24 cellular contexts compared by ENCODE assay signal in genomic region chr9:93860694-93861658, GRCh38.
DNase-seq lines count a peak whose midpoint lies in the region; ATAC-seq and TF ChIP-seq lines count a peak whose summit lies in the region.
"Had no signal": no experiment of that assay in that cellular context is flagged by ENCODE, and none has a peak within 500 bp of the region (broad histone marks: within the 10 kb centered on the region; RNA-seq: fewer than 3 reads in every experiment).

No MANE protein-coding gene starts in this region.

- H2BK120ac ChIP-seq in IMR-90 (ENCODE audit: low read depth, low read length) = no peak overlapping the region

- TF ChIP-seq CTCF in IMR-90 (conservative IDR thresholded peaks at IDR 0.05; ENCODE audit: low read depth, low read length) = no peak
- no peak for TF ChIP-seq CTCF in esophagus muscularis mucosa (IDR thresholded peaks at IDR 0.05)
- TF ChIP-seq CTCF in nephron progenitor cell (IDR thresholded peaks at IDR 0.05) = no peak
- TF ChIP-seq CTCF in spleen (IDR thresholded peaks at IDR 0.05 in 8 of 11, conservative IDR thresholded peaks at IDR 0.05 in 3 of 11) = no peak

- TF ChIP-seq RAD21 in IMR-90 (IDR thresholded peaks at IDR 0.05; ENCODE audit: low read length) = no peak

- no peaks in the 10 kb centered on the region for H3K79me1 ChIP-seq in IMR-90 (ENCODE audit: low read depth in 1 of 2, low read length in 2 of 2)

- dilution Hi-C loops in IMR-90 (cut with HindIII; ENCODE audit: low sequenced_read_pairs, unreplicated experiment) = no loop called here

- peak overlapping the region; percentile 22; the same call in 1 of the 2 replicates for H3K9ac ChIP-seq in ES-I3 (ENCODE audit: low read depth, low read length)
- no peak overlapping the region for H3K9ac ChIP-seq in IMR-90 (ENCODE audit: low read depth, low read length)
- H3K9ac ChIP-seq: BLaER1 had no signal

- POLR2A ChIA-PET in IMR-90 (lab: Charles Lee; ENCODE audit: unreplicated experiment) = no interaction called here

- H4K91ac ChIP-seq in IMR-90 (ENCODE audit: insufficient read depth, low read depth, low read length) = no peak overlapping the region

- no peak overlapping the region for H3K14ac ChIP-seq in IMR-90 (replicated peaks; ENCODE audit: low read depth, low read length)

- no peak overlapping the region for H2AK9ac ChIP-seq in IMR-90 (replicated peaks; ENCODE audit: low read depth, low read length, poor library complexity)

- 31% methylated on average over 7 of the region's 50 CpGs; no CpG with 5 or more reads in 1 of the 2 experiments for WGBS in IMR-90 (ENCODE audit: extremely low coverage in 2 of 2, insufficient read length in 1 of 2), 2 experiments
- WGBS in esophagus muscularis mucosa = 39% methylated on average over 19 of the region's 50 CpGs
- 12 to 43% (median 23%) methylated on average over 25 to 50 of the region's 50 CpGs for WGBS in spleen, 5 donors

- intact Hi-C loops in IMR-90 (cut with micrococcal nuclease) (no loop called here), esophagus muscularis mucosa (cut with DNase I) (no loop called here), spleen (cut with DNase I; ENCODE audit: low total_unique reads) (no loop called here)

- H2BK20ac ChIP-seq in IMR-90 (ENCODE audit: low read depth, low read length) = no peak overlapping the region

- no peak overlapping the region for H3K56ac ChIP-seq in IMR-90 (ENCODE audit: extremely low read depth, insufficient read depth, low read length)

- BruUV-seq in IMR-90 (replicated peaks; lab: Mats Ljungman, UMichigan) = no TSS peak

- H3K9me3 ChIP-seq in ES-I3 (ENCODE audit: control insufficient read depth, insufficient read depth, low read length) = no peaks in the 10 kb centered on the region
- H3K9me3 ChIP-seq in IMR-90 (ENCODE audit: control insufficient read depth, insufficient read depth, low read length) = no peaks in the 10 kb centered on the region
- no peaks in the 10 kb centered on the region for H3K9me3 ChIP-seq in esophagus muscularis mucosa
- no peaks in the 10 kb centered on the region for H3K9me3 ChIP-seq in spleen
- H3K9me3 ChIP-seq: BLaER1, colonic mucosa, gastroesophageal sphincter, neutrophil, suprapubic skin had no signal

- CTCF ChIA-PET in IMR-90 (lab: Yijun Ruan, JAX) = interaction anchor here (0.5 kb wide), 1 partner anchor 472 kb away, joined by 3 read pairs; no protein-coding TSS in a partner anchor

- H3K4me3 ChIP-seq in IMR-90 (ENCODE audit: insufficient read depth, low read depth, low read length) = no peak overlapping the region
- no peak overlapping the region for H3K4me3 ChIP-seq in esophagus muscularis mucosa
- H3K4me3 ChIP-seq in spleen = no peak overlapping the region
- H3K4me3 ChIP-seq: BLaER1, colonic mucosa, gastroesophageal sphincter, suprapubic skin had no signal

- H2BK5ac ChIP-seq in IMR-90 (ENCODE audit: low read depth, low read length, poor library complexity, severe bottlenecking) = no peak overlapping the region

- H3K4me1 Mint-ChIP-seq in nephron progenitor cell = peaks cover 42% of the 10 kb centered on the region
- H3K4me1 Mint-ChIP-seq: activated naive CD4-positive, alpha-beta T cell treated with anti-CD3 and anti-CD28 coated beads, Interleukin-2, amount 50 U/mL, for 24 hours had no signal

- H3K27me3 ChIP-seq in IMR-90 (ENCODE audit: control insufficient read depth, insufficient read depth, low read length) (peaks cover 4% of the 10 kb centered on the region; the same call in 1 of the 2 replicates), esophagus muscularis mucosa (peaks cover 0 to 61% (median 7%) of the 10 kb centered on the region in 4 donors), spleen (replicated peaks in 1 of 7) (peaks cover 0 to 88% (median 24%) of the 10 kb centered on the region in 7 donors)
- H3K27me3 ChIP-seq: BLaER1 had no signal

- H3K36me3 ChIP-seq in ES-I3 (ENCODE audit: insufficient read depth, low read length) (no peaks in the 10 kb centered on the region), IMR-90 (ENCODE audit: control insufficient read depth, insufficient read depth, low read length) (no peaks in the 10 kb centered on the region), esophagus muscularis mucosa (no peaks in the 10 kb centered on the region), spleen (no peaks in the 10 kb centered on the region)
- H3K36me3 ChIP-seq: BLaER1, colonic mucosa, gastroesophageal sphincter, neutrophil, suprapubic skin had no signal

- no peaks in the 10 kb centered on the region for H3K9me3 Mint-ChIP-seq in nephron progenitor cell
- H3K9me3 Mint-ChIP-seq: activated naive CD4-positive, alpha-beta T cell treated with anti-CD3 and anti-CD28 coated beads, Interleukin-2, amount 50 U/mL, for 24 hours; activated T-helper 1 cell treated with anti-CD3 and anti-CD28 coated beads, Interleukin-12 subunit alpha, Interleukin-12 subunit beta, Interleukin-2, Interleukin-4 antibody, amounts not matched to agents 30 ng/mL and 10 ng/mL and 1 ng/mL, durations not matched to agents 14 hours and 24 hours and 36 hours had no signal

- H3K36me3 Mint-ChIP-seq in nephron progenitor cell (ENCODE audit: low read depth) = no peaks in the 10 kb centered on the region
- H3K36me3 Mint-ChIP-seq: activated naive CD4-positive, alpha-beta T cell treated with anti-CD3 and anti-CD28 coated beads, Interleukin-2, amount 50 U/mL, for 24 hours had no signal

- no peak overlapping the region for H3K27ac ChIP-seq in IMR-90 (ENCODE audit: insufficient read depth, low read length)
- no peak overlapping the region for H3K27ac ChIP-seq in esophagus muscularis mucosa (replicated peaks in 1 of 4)
- H3K27ac ChIP-seq in spleen = no peak overlapping the region
- H3K27ac ChIP-seq: BLaER1, colonic mucosa, gastroesophageal sphincter, neutrophil, suprapubic skin had no signal

- no peaks in the 10 kb centered on the region for H3K9me1 ChIP-seq in IMR-90 (ENCODE audit: insufficient read depth, low read length)

- in situ Hi-C loops in IMR-90 (cut with MboI; ENCODE audit: low sequenced_read_pairs) = loop anchor here (25.0 kb wide), 1 partner anchor 376 kb away; no protein-coding TSS in a partner anchor

- no peak overlapping the region for H3K27ac Mint-ChIP-seq in nephron progenitor cell
- H3K27ac Mint-ChIP-seq: activated naive CD4-positive, alpha-beta T cell treated with anti-CD3 and anti-CD28 coated beads, Interleukin-2, amount 50 U/mL, for 24 hours; activated T-helper 1 cell treated with anti-CD3 and anti-CD28 coated beads, Interleukin-12 subunit alpha, Interleukin-12 subunit beta, Interleukin-2, Interleukin-4 antibody, amounts not matched to agents 30 ng/mL and 10 ng/mL and 1 ng/mL, durations not matched to agents 14 hours and 24 hours and 36 hours had no signal

- H2BK15ac ChIP-seq in IMR-90 (ENCODE audit: low read depth, low read length) = no peak overlapping the region

- H4K5ac ChIP-seq in IMR-90 (ENCODE audit: low read depth, low read length) = no peak overlapping the region

- no peak for DNase-seq in IMR-90
- peak; percentile 80 for DNase-seq in esophagus muscularis mucosa (ENCODE audit: extremely low spot score)
- peak; percentile 24 for DNase-seq in nephron progenitor cell
- no peak for DNase-seq in GDM1 (lab: John Stamatoyannopoulos, UW)
- no peak for DNase-seq in NK-92 treated with Interleukin-12 subunit alpha and Interleukin-12 subunit beta, amount 100 ng/mL, for 24 hours (lab: John Stamatoyannopoulos, UW)
- no peak for DNase-seq in spleen
- DNase-seq: ACHN; activated CD4-positive, alpha-beta T cell treated with anti-CD3 and anti-CD28 coated beads, Interleukin-2, amount 50 U/mL, for 1 hour; colonic mucosa; DMS79; hippocampal formation; NCI-H1417 treated with DMSO at 0.1 percent for 48 hours; NCI-H510A; small intestine; stimulated activated CD4-positive, alpha-beta T cell treated with anti-CD3 and anti-CD28 coated beads, Interleukin-2, amount 100 ng/mL, for 24 hours; T-helper 2 cell had no signal

- peaks cover 3% of the 10 kb centered on the region; the same call in 1 of the 2 replicates for H3K4me1 ChIP-seq in ES-I3 (ENCODE audit: insufficient read depth, low read length)
- no peaks in the 10 kb centered on the region for H3K4me1 ChIP-seq in IMR-90 (ENCODE audit: control insufficient read depth, insufficient read depth, low read length)
- peaks cover 0 to 7% (median 3%) of the 10 kb centered on the region in 4 donors for H3K4me1 ChIP-seq in esophagus muscularis mucosa
- no peaks in the 10 kb centered on the region for H3K4me1 ChIP-seq in spleen
- H3K4me1 ChIP-seq: BLaER1, colonic mucosa, suprapubic skin had no signal

- TF ChIP-seq EP300 in esophagus muscularis mucosa (IDR thresholded peaks at IDR 0.05) = no peak

- TF ChIP-seq POLR2A in IMR-90 (IDR thresholded peaks at IDR 0.05; ENCODE audit: low read depth, low read length) (no peak), esophagus muscularis mucosa (IDR thresholded peaks at IDR 0.05; ENCODE audit: low read depth) (no peak), spleen (IDR thresholded peaks at IDR 0.05) (no peak)

- no peak overlapping the region for H3K4ac ChIP-seq in IMR-90 (ENCODE audit: low read depth, low read length)

- no peak overlapping the region for H4K8ac ChIP-seq in IMR-90 (ENCODE audit: low read depth in 2 of 2, low read length in 2 of 2)

- H2AFZ ChIP-seq in IMR-90 (replicated peaks; ENCODE audit: low read length, poor library complexity) = peak overlapping the region; percentile 43

- no peak overlapping the region for H3K4me2 ChIP-seq in IMR-90 (ENCODE audit: low read depth, low read length)
- H3K4me2 ChIP-seq: BLaER1 had no signal

- H2AK5ac ChIP-seq in IMR-90 (ENCODE audit: low read depth, low read length) = no peak overlapping the region

- no peak overlapping the region for H3K4me3 Mint-ChIP-seq in nephron progenitor cell
- H3K4me3 Mint-ChIP-seq: activated naive CD4-positive, alpha-beta T cell treated with anti-CD3 and anti-CD28 coated beads, Interleukin-2, amount 50 U/mL, for 24 hours; activated T-helper 1 cell treated with anti-CD3 and anti-CD28 coated beads, Interleukin-12 subunit alpha, Interleukin-12 subunit beta, Interleukin-2, Interleukin-4 antibody, amounts not matched to agents 30 ng/mL and 10 ng/mL and 1 ng/mL, durations not matched to agents 14 hours and 24 hours and 36 hours had no signal

- H3K23ac ChIP-seq in IMR-90 (ENCODE audit: low read depth, low read length) = no peak overlapping the region

- no peak overlapping the region for H3K18ac ChIP-seq in IMR-90 (ENCODE audit: low read depth, low read length)

- peaks cover 30% of the 10 kb centered on the region for H3K27me3 Mint-ChIP-seq in nephron progenitor cell (ENCODE audit: low read depth, poor library complexity)

- no peaks in the 10 kb centered on the region for H4K20me1 ChIP-seq in IMR-90 (ENCODE audit: insufficient read depth, low read length)
- H4K20me1 ChIP-seq: BLaER1 had no signal

- ATAC-seq in IMR-90 (ENCODE audit: low read depth) (no peak), GM21526 (IDR thresholded peaks at IDR 0.05; ENCODE audit: low FRiP score, unreplicated experiment) (no peak)
- ATAC-seq: gastroesophageal sphincter had no signal

TF ChIP-seq in IMR-90, 13 proteins besides CTCF, POLR2A, EP300 and RAD21 (continues in another document):
- TF ChIP-seq SMC3 (IDR thresholded peaks at IDR 0.05; ENCODE audit: low read depth, low read length) (no peak), MAFK (IDR thresholded peaks at IDR 0.05; ENCODE audit: low read depth, low read length) (no peak), RCOR1 (IDR thresholded peaks at IDR 0.05; ENCODE audit: insufficient replicate concordance, low read length) (no peak), NFE2L2 (IDR thresholded peaks at IDR 0.05; ENCODE audit: low read depth, low read length) (no peak), MAZ (IDR thresholded peaks at IDR 0.05; ENCODE audit: borderline replicate concordance, low read depth, low read length) (no peak)

Comparison
In these comparisons a context has a peak if more than half of its experiments do, and no peak if none do; other contexts are left out.
1. DNase-seq: peak in esophagus muscularis mucosa (single experiment) and nephron progenitor cell (single experiment); none in IMR-90 (single experiment), GDM1 (single experiment), NK-92 treated with Interleukin-12 subunit alpha and Interleukin-12 subunit beta, amount 100 ng/mL, for 24 hours (single experiment) and spleen (single experiment).